14 cellular contexts compared by ENCODE assay signal in the genomic region with DNA sequence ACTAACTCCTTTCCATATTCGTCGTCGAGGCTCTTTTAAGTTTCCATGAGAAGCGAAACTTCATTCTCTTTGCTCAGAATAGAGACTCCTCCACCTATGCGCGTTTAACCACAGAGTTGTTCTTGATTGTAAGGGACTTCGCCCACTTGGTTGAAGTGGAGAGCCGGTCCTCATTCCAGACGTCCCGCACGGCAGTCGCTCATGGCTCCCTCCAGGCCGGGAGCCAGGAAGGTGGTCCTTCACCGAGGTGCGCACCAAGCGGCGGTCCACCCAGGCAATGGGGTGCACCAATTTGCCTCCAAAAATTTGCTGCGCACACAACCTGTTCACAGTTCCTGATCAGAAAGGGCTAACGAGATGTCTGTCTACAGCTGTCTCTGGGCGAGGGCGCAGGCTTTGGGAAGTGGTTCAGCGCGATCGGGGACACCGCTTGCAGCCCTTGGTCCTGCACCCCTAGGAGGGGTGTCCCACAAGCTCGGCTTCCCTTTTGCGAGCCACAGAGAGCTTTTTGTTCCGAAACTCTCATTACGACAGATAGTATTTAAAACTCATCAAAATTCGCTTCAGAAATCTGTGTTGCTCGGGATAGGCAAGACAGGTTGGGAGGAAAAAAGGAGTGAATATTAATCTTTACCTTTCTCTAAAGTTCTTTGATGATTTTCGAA. TPM values are rescaled to one million over a fixed set of nuclear protein-coding genes. Genes with fewer than 3 reads are reported as not detected.
DNase-seq lines count a peak whose midpoint lies in the region; ATAC-seq, FAIRE-seq and TF ChIP-seq lines count a peak whose summit lies in the region.
"Had no signal": no experiment of that assay in that cellular context is flagged by ENCODE, and none has a peak within 500 bp of the region (broad histone marks: within the 10 kb centered on the region; RNA-seq: fewer than 3 reads in every experiment).

No MANE protein-coding gene starts in this region.

- peaks cover 81% of the 10 kb centered on the region for H3K27me3 ChIP-seq in GM23338 (ENCODE audit: insufficient read depth)
- peaks cover 10% of the 10 kb centered on the region for H3K27me3 ChIP-seq in Panc1 (ENCODE audit: control insufficient read depth, insufficient read depth, low read length)
- no peaks in the 10 kb centered on the region for H3K27me3 ChIP-seq in WERI-Rb-1 (ENCODE audit: insufficient read depth, low read depth, severe bottlenecking)
- H3K27me3 ChIP-seq: SJSA1 had no signal

- no peak for TF ChIP-seq CTCF in GM23338 (conservative IDR thresholded peaks at IDR 0.05; ENCODE audit: low read depth in 2 of 2)
- no peak for TF ChIP-seq CTCF in Panc1 (IDR thresholded peaks at IDR 0.05)
- TF ChIP-seq CTCF in kidney (IDR thresholded peaks at IDR 0.05; ENCODE audit: borderline replicate concordance, extremely low read depth, insufficient read depth): no peak
- TF ChIP-seq CTCF in WERI-Rb-1 (IDR thresholded peaks at IDR 0.05; ENCODE audit: low read depth, low read length): no peak

- no peak for FAIRE-seq in kidney (lab: Jason Lieb, UNC)

- no peaks in the 10 kb centered on the region for H3K9me3 Mint-ChIP-seq in GM23338
- H3K9me3 Mint-ChIP-seq: memory B cell had no signal

- in situ Hi-C loops in Panc1 (cut with HindIII; ENCODE audit: low pct_unique_long_range_greater_than_20kb, low sequenced_read_pairs): no loop called here

- no peaks in the 10 kb centered on the region for H3F3A ChIP-seq in GM23338 (replicated peaks; ENCODE audit: low read depth)

- H3K36me3 ChIP-seq in GM23338 (ENCODE audit: insufficient read depth): no peaks in the 10 kb centered on the region
- no peaks in the 10 kb centered on the region for H3K36me3 ChIP-seq in Panc1 (ENCODE audit: control insufficient read depth, insufficient read depth, low read length)
- H3K36me3 ChIP-seq in kidney (ENCODE audit: control insufficient read depth in 1 of 2, insufficient read depth in 2 of 2, low read length in 2 of 2): no peaks in the 10 kb centered on the region
- H3K36me3 ChIP-seq in WERI-Rb-1: no peaks in the 10 kb centered on the region
- H3K36me3 ChIP-seq: SJSA1 had no signal

- intact Hi-C loops in Panc1 (cut with micrococcal nuclease; ENCODE audit: unreplicated experiment): no loop called here
- intact Hi-C loops in kidney (cut with DNase I): no loop called here

- CTCF ChIA-PET in Panc1 (lab: Charles Lee): no interaction called here

- no peak overlapping the region for H3K27ac ChIP-seq in GM23338 (ENCODE audit: low read depth)
- H3K27ac ChIP-seq in Panc1 (ENCODE audit: low read length): no peak overlapping the region
- no peak overlapping the region for H3K27ac ChIP-seq in kidney (ENCODE audit: low read depth in 2 of 2, low read length in 2 of 2)
- H3K27ac ChIP-seq in WERI-Rb-1: no peak overlapping the region
- H3K27ac ChIP-seq: body of pancreas, SJSA1 had no signal

- BruUV-seq in Panc1 (replicated peaks; lab: Mats Ljungman, UMichigan): no TSS peak

- no peaks in the 10 kb centered on the region for H3K9me2 ChIP-seq in GM23338 (ENCODE audit: insufficient read depth)

- H3K9me3 ChIP-seq in Panc1 (ENCODE audit: control insufficient read depth, insufficient read depth, low read depth, low read length) (no peaks in the 10 kb centered on the region), kidney (ENCODE audit: control insufficient read depth in 1 of 2, low read length in 2 of 2) (no peaks in the 10 kb centered on the region), WERI-Rb-1 (ENCODE audit: severe bottlenecking) (no peaks in the 10 kb centered on the region)
- H3K9me3 ChIP-seq: SJSA1 had no signal

- H3K27ac Mint-ChIP-seq in GM23338: no peak overlapping the region
- H3K27ac Mint-ChIP-seq: memory B cell had no signal

- H3K4me1 Mint-ChIP-seq in GM23338: peaks cover 33% of the 10 kb centered on the region
- H3K4me1 Mint-ChIP-seq: memory B cell had no signal

- H3K27me3 Mint-ChIP-seq in GM23338 (ENCODE audit: insufficient read depth, low read depth, poor library complexity): peaks cover 60% of the 10 kb centered on the region

- peak overlapping the region; percentile 77 for H2AFZ ChIP-seq in GM23338

- POLR2A ChIA-PET in Panc1 (lab: Charles Lee): no interaction called here

- H3K4me3 ChIP-seq in GM23338: peak overlapping the region; percentile 63
- peak overlapping the region; percentile 8 to 47; a peak in 3 of 4 replicates for H3K4me3 ChIP-seq in Panc1 (ENCODE audit: low read depth in 2 of 2, low read length in 2 of 2)
- H3K4me3 ChIP-seq in kidney (ENCODE audit: low read length in 2 of 2): no peak overlapping the region
- no peak overlapping the region for H3K4me3 ChIP-seq in WERI-Rb-1 (ENCODE audit: low read depth, low read length)
- H3K4me3 ChIP-seq: body of pancreas, SJSA1 had no signal

- H3K4me3 Mint-ChIP-seq in GM23338: peak overlapping the region; percentile 77
- H3K4me3 Mint-ChIP-seq: memory B cell had no signal

- H3K4me1 ChIP-seq in GM23338 (ENCODE audit: insufficient read depth): peaks cover 40% of the 10 kb centered on the region
- H3K4me1 ChIP-seq in Panc1 (ENCODE audit: control insufficient read depth, insufficient read depth, low read length): no peaks in the 10 kb centered on the region
- no peaks in the 10 kb centered on the region for H3K4me1 ChIP-seq in kidney (ENCODE audit: control insufficient read depth in 1 of 2, insufficient read depth in 1 of 2, low read depth in 1 of 2, low read length in 2 of 2)
- H3K4me1 ChIP-seq: body of pancreas, SJSA1 had no signal

- H3K79me2 ChIP-seq in GM23338 (replicated peaks; ENCODE audit: insufficient read depth): no peaks in the 10 kb centered on the region

- H4K20me1 ChIP-seq in GM23338 (replicated peaks; ENCODE audit: insufficient read depth): peaks cover 13% of the 10 kb centered on the region; the same call in 1 of the 2 replicates

- no peaks in the 10 kb centered on the region for H3K36me3 Mint-ChIP-seq in GM23338 (ENCODE audit: low read depth)
- H3K36me3 Mint-ChIP-seq: memory B cell had no signal

- ATAC-seq in GM18498 (IDR thresholded peaks at IDR 0.05; ENCODE audit: unreplicated experiment): peak; percentile 69
- peak; percentile 75 for ATAC-seq in GM23338
- peak; percentile 72 for ATAC-seq in Panc1
- no peak for ATAC-seq in GM21737 (IDR thresholded peaks at IDR 0.05; ENCODE audit: unreplicated experiment)
- no peak for ATAC-seq in HG03460 (IDR thresholded peaks at IDR 0.05; ENCODE audit: unreplicated experiment)
- ATAC-seq: body of pancreas had no signal

- H3K9ac ChIP-seq in kidney (ENCODE audit: low read length in 2 of 2): no peak overlapping the region

- DNase-seq in GM23338 (ENCODE audit: low spot score): peak; percentile 68
- no peak for DNase-seq in Panc1 (ENCODE audit: low read depth, low spot score)
- peak; percentile 59 for DNase-seq in kidney
- no peak for DNase-seq in NCI-H345 (lab: John Stamatoyannopoulos, UW)
- DNase-seq in WERI-Rb-1: no peak
- DNase-seq: body of pancreas had no signal

- H3K4me2 ChIP-seq in GM23338: peak overlapping the region; percentile 89

TF ChIP-seq in GM23338, 12 proteins besides CTCF, POLR2A, EP300 and RAD21 (continues in another document):
- TF ChIP-seq, protein P1, sequence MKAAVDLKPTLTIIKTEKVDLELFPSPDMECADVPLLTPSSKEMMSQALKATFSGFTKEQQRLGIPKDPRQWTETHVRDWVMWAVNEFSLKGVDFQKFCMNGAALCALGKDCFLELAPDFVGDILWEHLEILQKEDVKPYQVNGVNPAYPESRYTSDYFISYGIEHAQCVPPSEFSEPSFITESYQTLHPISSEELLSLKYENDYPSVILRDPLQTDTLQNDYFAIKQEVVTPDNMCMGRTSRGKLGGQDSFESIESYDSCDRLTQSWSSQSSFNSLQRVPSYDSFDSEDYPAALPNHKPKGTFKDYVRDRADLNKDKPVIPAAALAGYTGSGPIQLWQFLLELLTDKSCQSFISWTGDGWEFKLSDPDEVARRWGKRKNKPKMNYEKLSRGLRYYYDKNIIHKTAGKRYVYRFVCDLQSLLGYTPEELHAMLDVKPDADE (IDR thresholded peaks at IDR 0.05): no peak
- TF ChIP-seq NANOG (IDR thresholded peaks at IDR 0.05; ENCODE audit: borderline replicate concordance): no peak

RNA-seq across cellular contexts. Expression of gene ALX1, which starts 6.5 kb away (rescaled TPM):
- total RNA-seq in GM23338 (2014; rRNA removed; shearing (Covaris generic)): 0.49 and 1.2 TPM in 2 replicates
- polyA plus RNA-seq in GM23338 (2016; fragmentation: Nextera tagmentation; extraction: Ambion mirVana) (0.70 and 1.1 TPM in 2 replicates), kidney (ENCODE audit: insufficient read depth, low read depth, low replicate concordance) (0.90 TPM)
- total RNA-seq in Panc1 (2021; ENCODE audit: unreplicated experiment) (0.23 TPM), kidney (1.6 TPM)
- polyA plus RNA-seq in Panc1 (2012; ENCODE audit: insufficient read length): not detected
- total RNA-seq: body of pancreas, fibroblast of lung, renal cortical epithelial cell, SJSA1 had no signal
- polyA plus RNA-seq: BJ, fibroblast of lung had no signal

Comparison
In these comparisons a context has a peak if more than half of its experiments do, and no peak if none do; other contexts are left out.
1. ATAC-seq: peak in GM18498 (single experiment), GM23338 (single experiment) and Panc1 (single experiment); none in GM21737 (single experiment) and HG03460 (single experiment).
2. DNase-seq: peak in GM23338 (single experiment) and kidney (single experiment); none in Panc1 (single experiment), NCI-H345 (single experiment) and WERI-Rb-1 (single experiment).
3. H3K4me3 ChIP-seq: peak in GM23338 (single experiment) and Panc1 (2 of 2); none in kidney (0 of 2) and WERI-Rb-1 (single experiment).